ENCODE assay signal across 2 cellular contexts in the genomic region with DNA sequence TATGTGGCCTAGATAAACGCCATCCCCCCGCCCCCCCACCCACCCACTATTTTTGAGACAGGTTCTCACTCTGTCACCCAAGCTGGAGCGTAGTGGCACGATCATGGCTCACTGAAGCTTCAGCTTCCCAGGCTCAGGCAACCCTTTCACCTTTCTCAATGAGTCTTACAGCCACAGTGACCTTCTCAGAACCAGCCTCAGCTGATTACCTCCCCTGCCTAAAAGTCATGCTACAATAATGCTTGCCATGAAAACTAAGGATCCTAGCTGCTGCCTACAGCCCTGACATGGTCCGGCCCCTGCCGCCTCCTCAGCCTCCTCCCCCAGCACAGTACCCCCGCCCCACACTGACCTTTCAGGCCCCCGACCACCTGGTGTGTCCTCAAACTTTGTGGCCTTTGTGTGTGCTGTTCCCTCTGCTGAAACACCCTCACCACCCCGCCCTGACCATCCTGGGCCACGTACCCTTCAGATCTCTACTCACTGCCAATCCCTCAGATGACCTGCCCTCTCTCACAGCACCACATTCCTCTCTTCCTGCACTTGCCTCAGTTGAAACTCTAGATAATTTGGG.
TF ChIP-seq lines count a peak whose summit lies in the region.

No MANE protein-coding gene starts in this region.

TF ChIP-seq in IMR-90, 13 proteins besides CTCF, POLR2A, EP300 and RAD21:
- TF ChIP-seq CHD1 (IDR thresholded peaks at IDR 0.05; ENCODE audit: low read depth, low read length) (no peak), SMC3 (IDR thresholded peaks at IDR 0.05; ENCODE audit: low read depth, low read length) (no peak), BHLHE40 (IDR thresholded peaks at IDR 0.05; ENCODE audit: low read depth, low read length) (no peak), CEBPB (IDR thresholded peaks at IDR 0.05; ENCODE audit: low read depth, low read length) (no peak), NFE2L2 (IDR thresholded peaks at IDR 0.05; ENCODE audit: low read depth, low read length) (no peak), RFX5 (IDR thresholded peaks at IDR 0.05; ENCODE audit: low read depth, low read length) (no peak), MAZ (IDR thresholded peaks at IDR 0.05; ENCODE audit: borderline replicate concordance, low read depth, low read length) (no peak), RCOR1 (IDR thresholded peaks at IDR 0.05; ENCODE audit: insufficient replicate concordance, low read length) (no peak), MAFK (IDR thresholded peaks at IDR 0.05; ENCODE audit: low read depth, low read length) (no peak), MXI1 (IDR thresholded peaks at IDR 0.05; ENCODE audit: borderline replicate concordance, low read depth, low read length) (no peak), FOS (IDR thresholded peaks at IDR 0.05; ENCODE audit: low read depth, low read length) (no peak)
- TF ChIP-seq, protein P1, sequence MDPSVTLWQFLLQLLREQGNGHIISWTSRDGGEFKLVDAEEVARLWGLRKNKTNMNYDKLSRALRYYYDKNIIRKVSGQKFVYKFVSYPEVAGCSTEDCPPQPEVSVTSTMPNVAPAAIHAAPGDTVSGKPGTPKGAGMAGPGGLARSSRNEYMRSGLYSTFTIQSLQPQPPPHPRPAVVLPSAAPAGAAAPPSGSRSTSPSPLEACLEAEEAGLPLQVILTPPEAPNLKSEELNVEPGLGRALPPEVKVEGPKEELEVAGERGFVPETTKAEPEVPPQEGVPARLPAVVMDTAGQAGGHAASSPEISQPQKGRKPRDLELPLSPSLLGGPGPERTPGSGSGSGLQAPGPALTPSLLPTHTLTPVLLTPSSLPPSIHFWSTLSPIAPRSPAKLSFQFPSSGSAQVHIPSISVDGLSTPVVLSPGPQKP (IDR thresholded peaks at IDR 0.05; ENCODE audit: borderline replicate concordance, low read depth, low read length) = no peak
- TF ChIP-seq, protein P2, sequence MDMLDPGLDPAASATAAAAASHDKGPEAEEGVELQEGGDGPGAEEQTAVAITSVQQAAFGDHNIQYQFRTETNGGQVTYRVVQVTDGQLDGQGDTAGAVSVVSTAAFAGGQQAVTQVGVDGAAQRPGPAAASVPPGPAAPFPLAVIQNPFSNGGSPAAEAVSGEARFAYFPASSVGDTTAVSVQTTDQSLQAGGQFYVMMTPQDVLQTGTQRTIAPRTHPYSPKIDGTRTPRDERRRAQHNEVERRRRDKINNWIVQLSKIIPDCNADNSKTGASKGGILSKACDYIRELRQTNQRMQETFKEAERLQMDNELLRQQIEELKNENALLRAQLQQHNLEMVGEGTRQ (IDR thresholded peaks at IDR 0.05; ENCODE audit: low read depth, low read length) = no peak
TF ChIP-seq in IMR-90: peak in this region for 0.

TF ChIP-seq in H1, 55 proteins besides CTCF, POLR2A, EP300 and RAD21:
- TF ChIP-seq TCF12 (IDR thresholded peaks at IDR 0.05; ENCODE audit: low read depth, low read length) (no peak), KDM1A (IDR thresholded peaks at IDR 0.05; ENCODE audit: borderline replicate concordance, low read length) (no peak), CTBP2 (IDR thresholded peaks at IDR 0.05; ENCODE audit: borderline replicate concordance, insufficient read depth, insufficient read length, low read length) (no peak), SP4 (IDR thresholded peaks at IDR 0.05; ENCODE audit: low read length) (no peak), SUZ12 (IDR thresholded peaks at IDR 0.05; ENCODE audit: low read length) (no peak), HDAC2 (IDR thresholded peaks at IDR 0.05; ENCODE audit: borderline replicate concordance in 1 of 2, low read depth in 2 of 2, low read length in 2 of 2) (no peak), NANOG (IDR thresholded peaks at IDR 0.05; ENCODE audit: insufficient read depth, low read depth, low read length, poor library complexity, severe bottlenecking) (no peak), CEBPB (IDR thresholded peaks at IDR 0.05; ENCODE audit: low read depth, low read length) (no peak), MAFK (IDR thresholded peaks at IDR 0.05; ENCODE audit: low read depth, low read length) (no peak), SIN3A (conservative IDR thresholded peaks at IDR 0.05 in 1 of 2, IDR thresholded peaks at IDR 0.05 in 1 of 2; ENCODE audit: low read depth in 1 of 2, low read length in 2 of 2) (no peak), KDM5A (IDR thresholded peaks at IDR 0.05; ENCODE audit: low read length) (no peak)
- TF ChIP-seq, protein P3, sequence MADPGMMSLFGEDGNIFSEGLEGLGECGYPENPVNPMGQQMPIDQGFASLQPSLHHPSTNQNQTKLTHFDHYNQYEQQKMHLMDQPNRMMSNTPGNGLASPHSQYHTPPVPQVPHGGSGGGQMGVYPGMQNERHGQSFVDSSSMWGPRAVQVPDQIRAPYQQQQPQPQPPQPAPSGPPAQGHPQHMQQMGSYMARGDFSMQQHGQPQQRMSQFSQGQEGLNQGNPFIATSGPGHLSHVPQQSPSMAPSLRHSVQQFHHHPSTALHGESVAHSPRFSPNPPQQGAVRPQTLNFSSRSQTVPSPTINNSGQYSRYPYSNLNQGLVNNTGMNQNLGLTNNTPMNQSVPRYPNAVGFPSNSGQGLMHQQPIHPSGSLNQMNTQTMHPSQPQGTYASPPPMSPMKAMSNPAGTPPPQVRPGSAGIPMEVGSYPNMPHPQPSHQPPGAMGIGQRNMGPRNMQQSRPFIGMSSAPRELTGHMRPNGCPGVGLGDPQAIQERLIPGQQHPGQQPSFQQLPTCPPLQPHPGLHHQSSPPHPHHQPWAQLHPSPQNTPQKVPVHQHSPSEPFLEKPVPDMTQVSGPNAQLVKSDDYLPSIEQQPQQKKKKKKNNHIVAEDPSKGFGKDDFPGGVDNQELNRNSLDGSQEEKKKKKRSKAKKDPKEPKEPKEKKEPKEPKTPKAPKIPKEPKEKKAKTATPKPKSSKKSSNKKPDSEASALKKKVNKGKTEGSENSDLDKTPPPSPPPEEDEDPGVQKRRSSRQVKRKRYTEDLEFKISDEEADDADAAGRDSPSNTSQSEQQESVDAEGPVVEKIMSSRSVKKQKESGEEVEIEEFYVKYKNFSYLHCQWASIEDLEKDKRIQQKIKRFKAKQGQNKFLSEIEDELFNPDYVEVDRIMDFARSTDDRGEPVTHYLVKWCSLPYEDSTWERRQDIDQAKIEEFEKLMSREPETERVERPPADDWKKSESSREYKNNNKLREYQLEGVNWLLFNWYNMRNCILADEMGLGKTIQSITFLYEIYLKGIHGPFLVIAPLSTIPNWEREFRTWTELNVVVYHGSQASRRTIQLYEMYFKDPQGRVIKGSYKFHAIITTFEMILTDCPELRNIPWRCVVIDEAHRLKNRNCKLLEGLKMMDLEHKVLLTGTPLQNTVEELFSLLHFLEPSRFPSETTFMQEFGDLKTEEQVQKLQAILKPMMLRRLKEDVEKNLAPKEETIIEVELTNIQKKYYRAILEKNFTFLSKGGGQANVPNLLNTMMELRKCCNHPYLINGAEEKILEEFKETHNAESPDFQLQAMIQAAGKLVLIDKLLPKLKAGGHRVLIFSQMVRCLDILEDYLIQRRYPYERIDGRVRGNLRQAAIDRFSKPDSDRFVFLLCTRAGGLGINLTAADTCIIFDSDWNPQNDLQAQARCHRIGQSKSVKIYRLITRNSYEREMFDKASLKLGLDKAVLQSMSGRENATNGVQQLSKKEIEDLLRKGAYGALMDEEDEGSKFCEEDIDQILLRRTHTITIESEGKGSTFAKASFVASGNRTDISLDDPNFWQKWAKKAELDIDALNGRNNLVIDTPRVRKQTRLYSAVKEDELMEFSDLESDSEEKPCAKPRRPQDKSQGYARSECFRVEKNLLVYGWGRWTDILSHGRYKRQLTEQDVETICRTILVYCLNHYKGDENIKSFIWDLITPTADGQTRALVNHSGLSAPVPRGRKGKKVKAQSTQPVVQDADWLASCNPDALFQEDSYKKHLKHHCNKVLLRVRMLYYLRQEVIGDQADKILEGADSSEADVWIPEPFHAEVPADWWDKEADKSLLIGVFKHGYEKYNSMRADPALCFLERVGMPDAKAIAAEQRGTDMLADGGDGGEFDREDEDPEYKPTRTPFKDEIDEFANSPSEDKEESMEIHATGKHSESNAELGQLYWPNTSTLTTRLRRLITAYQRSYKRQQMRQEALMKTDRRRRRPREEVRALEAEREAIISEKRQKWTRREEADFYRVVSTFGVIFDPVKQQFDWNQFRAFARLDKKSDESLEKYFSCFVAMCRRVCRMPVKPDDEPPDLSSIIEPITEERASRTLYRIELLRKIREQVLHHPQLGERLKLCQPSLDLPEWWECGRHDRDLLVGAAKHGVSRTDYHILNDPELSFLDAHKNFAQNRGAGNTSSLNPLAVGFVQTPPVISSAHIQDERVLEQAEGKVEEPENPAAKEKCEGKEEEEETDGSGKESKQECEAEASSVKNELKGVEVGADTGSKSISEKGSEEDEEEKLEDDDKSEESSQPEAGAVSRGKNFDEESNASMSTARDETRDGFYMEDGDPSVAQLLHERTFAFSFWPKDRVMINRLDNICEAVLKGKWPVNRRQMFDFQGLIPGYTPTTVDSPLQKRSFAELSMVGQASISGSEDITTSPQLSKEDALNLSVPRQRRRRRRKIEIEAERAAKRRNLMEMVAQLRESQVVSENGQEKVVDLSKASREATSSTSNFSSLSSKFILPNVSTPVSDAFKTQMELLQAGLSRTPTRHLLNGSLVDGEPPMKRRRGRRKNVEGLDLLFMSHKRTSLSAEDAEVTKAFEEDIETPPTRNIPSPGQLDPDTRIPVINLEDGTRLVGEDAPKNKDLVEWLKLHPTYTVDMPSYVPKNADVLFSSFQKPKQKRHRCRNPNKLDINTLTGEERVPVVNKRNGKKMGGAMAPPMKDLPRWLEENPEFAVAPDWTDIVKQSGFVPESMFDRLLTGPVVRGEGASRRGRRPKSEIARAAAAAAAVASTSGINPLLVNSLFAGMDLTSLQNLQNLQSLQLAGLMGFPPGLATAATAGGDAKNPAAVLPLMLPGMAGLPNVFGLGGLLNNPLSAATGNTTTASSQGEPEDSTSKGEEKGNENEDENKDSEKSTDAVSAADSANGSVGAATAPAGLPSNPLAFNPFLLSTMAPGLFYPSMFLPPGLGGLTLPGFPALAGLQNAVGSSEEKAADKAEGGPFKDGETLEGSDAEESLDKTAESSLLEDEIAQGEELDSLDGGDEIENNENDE (IDR thresholded peaks at IDR 0.05; ENCODE audit: insufficient replicate concordance, low read length) = no peak
- TF ChIP-seq, protein P4, sequence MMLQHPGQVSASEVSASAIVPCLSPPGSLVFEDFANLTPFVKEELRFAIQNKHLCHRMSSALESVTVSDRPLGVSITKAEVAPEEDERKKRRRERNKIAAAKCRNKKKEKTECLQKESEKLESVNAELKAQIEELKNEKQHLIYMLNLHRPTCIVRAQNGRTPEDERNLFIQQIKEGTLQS (IDR thresholded peaks at IDR 0.05; ENCODE audit: insufficient read depth, low read depth, low read length) = no peak
